In the genomic region with DNA sequence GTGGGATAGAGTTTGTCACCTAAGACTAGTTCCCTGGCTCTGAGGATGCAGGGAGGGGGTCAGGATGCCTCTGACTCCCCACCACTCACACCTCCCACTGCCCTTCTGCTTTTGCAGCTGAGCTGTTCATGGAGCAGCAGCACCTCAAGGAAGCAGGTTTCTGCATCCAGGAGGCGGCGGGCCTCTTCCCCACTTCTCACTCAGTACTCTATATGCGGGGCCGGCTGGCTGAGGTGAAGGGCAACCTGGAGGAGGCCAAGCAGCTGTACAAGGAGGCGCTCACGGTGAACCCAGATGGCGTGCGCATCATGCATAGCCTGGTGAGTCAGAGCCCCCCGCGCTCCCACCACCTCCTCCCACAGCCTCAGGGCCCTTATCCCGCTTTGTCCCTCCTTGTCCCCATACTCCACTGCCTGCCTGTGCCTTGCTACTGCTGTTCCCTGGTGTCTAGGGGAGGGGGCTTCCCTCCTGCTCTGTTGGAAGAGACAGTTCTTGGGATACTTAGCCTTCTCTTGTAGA, we compare ENCODE assay signal across 23 cellular contexts.
DNase-seq lines count a peak whose midpoint lies in the region; FAIRE-seq and TF ChIP-seq lines count a peak whose summit lies in the region.
"Had no signal": no experiment of that assay in that cellular context is flagged by ENCODE, and none has a peak within 500 bp of the region (broad histone marks: within the 10 kb centered on the region; RNA-seq: fewer than 3 reads in every experiment).

No MANE protein-coding gene starts in this region.

- H3K4me1 ChIP-seq in neural progenitor cell: peaks cover 31% of the 10 kb centered on the region

- peak overlapping the region; percentile 77 for H3K27ac Mint-ChIP-seq in dendritic cell treated with granulocyte-macrophage colony-stimulating factor and Interleukin-4, amounts not matched to agents 40 ng/mL and 50 ng/mL, for 4 days
- peak overlapping the region; percentile 29 for H3K27ac Mint-ChIP-seq in neural progenitor cell
- H3K27ac Mint-ChIP-seq: activated CD4-positive, alpha-beta T cell treated with anti-CD3 and anti-CD28 coated beads for 36 hours; mesothelial cell of epicardium had no signal

- H3K4me3 Mint-ChIP-seq in dendritic cell treated with granulocyte-macrophage colony-stimulating factor and Interleukin-4, amounts not matched to agents 40 ng/mL and 50 ng/mL, for 4 days: no peak overlapping the region
- H3K4me3 Mint-ChIP-seq in neural progenitor cell: no peak overlapping the region
- H3K4me3 Mint-ChIP-seq: activated CD4-positive, alpha-beta T cell treated with anti-CD3 and anti-CD28 coated beads for 36 hours; CD4-positive, CD25-positive, alpha-beta regulatory T cell; mesothelial cell of epicardium; naive thymus-derived CD4-positive, alpha-beta T cell had no signal

- no peaks in the 10 kb centered on the region for H3F3A ChIP-seq in neural progenitor cell (ENCODE audit: low read depth)

- no peaks in the 10 kb centered on the region for H3K9me3 ChIP-seq in neural progenitor cell (ENCODE audit: low read depth)
- H3K9me3 ChIP-seq: upper lobe of left lung had no signal

- no peak for TF ChIP-seq CTCF in neural progenitor cell (IDR thresholded peaks at IDR 0.05)

- no peaks in the 10 kb centered on the region for H3K27me3 ChIP-seq in neural progenitor cell
- H3K27me3 ChIP-seq: upper lobe of left lung had no signal

- no peaks in the 10 kb centered on the region for H3K36me3 ChIP-seq in neural progenitor cell

- peaks cover 93% of the 10 kb centered on the region for H3K36me3 Mint-ChIP-seq in dendritic cell treated with granulocyte-macrophage colony-stimulating factor and Interleukin-4, amounts not matched to agents 40 ng/mL and 50 ng/mL, for 4 days (ENCODE audit: low read depth)
- peaks cover 4% of the 10 kb centered on the region for H3K36me3 Mint-ChIP-seq in neural progenitor cell
- H3K36me3 Mint-ChIP-seq: mesothelial cell of epicardium had no signal

- H3K4me3 ChIP-seq in neural progenitor cell: no peak overlapping the region
- H3K4me3 ChIP-seq: K562, SK-N-MC, upper lobe of left lung had no signal

- peak; percentile 40 for FAIRE-seq in urothelium cell line (lab: Jason Lieb, UNC)
- FAIRE-seq: endothelial cell of umbilical vein, K562 had no signal

- intact Hi-C loops in dendritic cell treated with granulocyte-macrophage colony-stimulating factor and Interleukin-4, amounts not matched to agents 40 ng/mL and 50 ng/mL, for 4 days (cut with micrococcal nuclease): no loop called here

- H3K79me2 ChIP-seq in neural progenitor cell (ENCODE audit: low read depth): no peaks in the 10 kb centered on the region

- no peak overlapping the region for H3K9ac ChIP-seq in neural progenitor cell

- H4K20me1 ChIP-seq in neural progenitor cell (ENCODE audit: low read depth): no peaks in the 10 kb centered on the region

- peak; percentile 20 for DNase-seq in NCI-H82 (lab: John Stamatoyannopoulos, UW)
- no peak for DNase-seq in NCI-H82 treated with DMSO at 0.1 percent for 48 hours (lab: John Stamatoyannopoulos, UW; ENCODE audit: unreplicated experiment)
- no peak for DNase-seq in neural progenitor cell (ENCODE audit: low spot score)
- no peak for DNase-seq in urothelium cell line (ENCODE audit: low spot score)
- no peak for DNase-seq in HUDEP-2 (lab: John Stamatoyannopoulos, UW; ENCODE audit: unreplicated experiment in 76 of 76)
- no peak for DNase-seq in activated effector memory CD4-positive, alpha-beta T cell treated with Interleukin-2 at 50 U/mL for 16 hours
- DNase-seq in NCI-H1694 (lab: John Stamatoyannopoulos, UW): no peak
- DNase-seq: 8988T; activated CD4-positive, alpha-beta T cell treated with anti-CD3 and anti-CD28 coated beads for 36 hours; activated effector memory CD4-positive, alpha-beta T cell treated with anti-CD3 and anti-CD28 coated beads, Interleukin-2, amount 50 U/mL, for 16 hours; activated T-cell treated with anti-CD3 and anti-CD28 coated beads for 4 hours; CD4-positive, CD25-positive, alpha-beta regulatory T cell; islet precursor cell; left ventricle myocardium superior; naive thymus-derived CD4-positive, alpha-beta T cell; NCI-H1105; NCI-H2029 treated with DMSO at 0.1 percent for 48 hours; upper lobe of left lung had no signal

- H2AFZ ChIP-seq in neural progenitor cell (replicated peaks): no peak overlapping the region

- H3K27me3 Mint-ChIP-seq in dendritic cell treated with granulocyte-macrophage colony-stimulating factor and Interleukin-4, amounts not matched to agents 40 ng/mL and 50 ng/mL, for 4 days: no peaks in the 10 kb centered on the region
- peaks cover 9% of the 10 kb centered on the region for H3K27me3 Mint-ChIP-seq in neural progenitor cell (ENCODE audit: insufficient read depth, low read depth)
- H3K27me3 Mint-ChIP-seq: activated CD4-positive, alpha-beta T cell treated with anti-CD3 and anti-CD28 coated beads for 36 hours; CD4-positive, CD25-positive, alpha-beta regulatory T cell; naive thymus-derived CD4-positive, alpha-beta T cell had no signal

- H3K4me2 ChIP-seq in neural progenitor cell: no peak overlapping the region

- H3K27ac ChIP-seq in neural progenitor cell: no peak overlapping the region
- H3K27ac ChIP-seq: SK-N-MC had no signal

- H3K9me3 Mint-ChIP-seq in dendritic cell treated with granulocyte-macrophage colony-stimulating factor and Interleukin-4, amounts not matched to agents 40 ng/mL and 50 ng/mL, for 4 days: no peaks in the 10 kb centered on the region
- H3K9me3 Mint-ChIP-seq in neural progenitor cell: no peaks in the 10 kb centered on the region
- H3K9me3 Mint-ChIP-seq: CD4-positive, CD25-positive, alpha-beta regulatory T cell; mesothelial cell of epicardium; naive thymus-derived CD4-positive, alpha-beta T cell had no signal

- H3K4me1 Mint-ChIP-seq in dendritic cell treated with granulocyte-macrophage colony-stimulating factor and Interleukin-4, amounts not matched to agents 40 ng/mL and 50 ng/mL, for 4 days (ENCODE audit: low read depth): peaks cover 96% of the 10 kb centered on the region
- peaks cover 70% of the 10 kb centered on the region for H3K4me1 Mint-ChIP-seq in neural progenitor cell
